ENCODE assay signal across 9 cellular contexts in genomic region chr19:10551698-10552301, GRCh38. TPM values are rescaled to one million over a fixed set of nuclear protein-coding genes. Genes with fewer than 3 reads are reported as not detected.
A peak's percentile ranks its signal among the peaks of the same experiment; 100 is the strongest.
DNase-seq lines count a peak whose midpoint lies in the region; ATAC-seq and TF ChIP-seq lines count a peak whose summit lies in the region.
"Had no signal": no experiment of that assay in that cellular context is flagged by ENCODE, and none has a peak within 500 bp of the region (broad histone marks: within the 10 kb centered on the region; RNA-seq: fewer than 3 reads in every experiment).

No MANE protein-coding gene starts in this region.

- peak; percentile 39 for ATAC-seq in stimulated activated effector memory CD8-positive, alpha-beta T cell treated with anti-CD3 and anti-CD28 coated beads, Interleukin-12 subunit alpha, Interleukin-12 subunit beta, amount 100 ng/mL, for 72 hours
- ATAC-seq in GM19455 (IDR thresholded peaks at IDR 0.05; ENCODE audit: unreplicated experiment) = no peak
- no peak for ATAC-seq in esophagus mucosa

- H3K36me3 Mint-ChIP-seq in stimulated activated effector memory CD8-positive, alpha-beta T cell treated with anti-CD3 and anti-CD28 coated beads, Interleukin-12 subunit alpha, Interleukin-12 subunit beta, amount 100 ng/mL, for 72 hours = peaks cover 98% of the 10 kb centered on the region
- H3K36me3 Mint-ChIP-seq: naive B cell had no signal

- 0 out of 2 replicates have a peak, but pooled peaks have one; percentile 10 for TF ChIP-seq CTCF in GM12874 (IDR thresholded peaks at IDR 0.05; ENCODE audit: insufficient read depth, low read depth, low read length)

- H3K27ac Mint-ChIP-seq in stimulated activated effector memory CD8-positive, alpha-beta T cell treated with anti-CD3 and anti-CD28 coated beads, Interleukin-12 subunit alpha, Interleukin-12 subunit beta, amount 100 ng/mL, for 72 hours = peak overlapping the region; percentile 91

- no peak overlapping the region for H3K4me3 Mint-ChIP-seq in stimulated activated effector memory CD8-positive, alpha-beta T cell treated with anti-CD3 and anti-CD28 coated beads, Interleukin-12 subunit alpha, Interleukin-12 subunit beta, amount 100 ng/mL, for 72 hours

- H3K9me3 Mint-ChIP-seq in stimulated activated effector memory CD8-positive, alpha-beta T cell treated with anti-CD3 and anti-CD28 coated beads, Interleukin-12 subunit alpha, Interleukin-12 subunit beta, amount 100 ng/mL, for 72 hours = no peaks in the 10 kb centered on the region
- H3K9me3 Mint-ChIP-seq: naive B cell had no signal

- DNase-seq in ACHN = peak; percentile 49
- peak; percentile 74 for DNase-seq in RKO (ENCODE audit: low spot score)
- peak; percentile 15 for DNase-seq in effector CD8-positive, alpha-beta T cell (lab: John Stamatoyannopoulos, UW)
- DNase-seq in stimulated activated effector memory CD8-positive, alpha-beta T cell treated with anti-CD3 and anti-CD28 coated beads, Interleukin-12 subunit alpha, Interleukin-12 subunit beta, amount 100 ng/mL, for 72 hours (ENCODE audit: low spot score in 2 of 2) = no peak
- no peak for DNase-seq in activated effector memory CD4-positive, alpha-beta T cell treated with anti-CD3 and anti-CD28 coated beads, Interleukin-2, amount 50 U/mL, for 16 hours
- DNase-seq: naive B cell had no signal

- in situ Hi-C loops in ACHN (cut with HindIII; ENCODE audit: low pct_ligation_motif_present, low pct_unique_long_range_greater_than_20kb, low sequenced_read_pairs) = no loop called here

- H3K4me1 Mint-ChIP-seq in stimulated activated effector memory CD8-positive, alpha-beta T cell treated with anti-CD3 and anti-CD28 coated beads, Interleukin-12 subunit alpha, Interleukin-12 subunit beta, amount 100 ng/mL, for 72 hours = peaks cover 42% of the 10 kb centered on the region

RNA-seq across cellular contexts. Expression of gene ATG4D, which starts 8.1 kb away (rescaled TPM):
- total RNA-seq in esophagus mucosa = 42.2 TPM

RNA-seq across cellular contexts. Expression of gene KRI1, which starts 14.0 kb away (rescaled TPM):
- 22.5 TPM for total RNA-seq in esophagus mucosa

RNA-seq across cellular contexts. Expression of gene CDKN2D, which starts 17.0 kb away (rescaled TPM):
- total RNA-seq in esophagus mucosa = 8.4 TPM

RNA-seq across cellular contexts. Expression of gene S1PR5, which starts 34.6 kb away (rescaled TPM):
- total RNA-seq in esophagus mucosa = 7.9 TPM

RNA-seq across cellular contexts. Expression of gene AP1M2, which starts 35.3 kb away (rescaled TPM):
- total RNA-seq in esophagus mucosa = 61.5 TPM

Comparison
In these comparisons a context has a peak if more than half of its experiments do, and no peak if none do; other contexts are left out.
1. DNase-seq: peak in ACHN (single experiment), RKO (single experiment) and effector CD8-positive, alpha-beta T cell (single experiment); none in stimulated activated effector memory CD8-positive, alpha-beta T cell treated with anti-CD3 and anti-CD28 coated beads, Interleukin-12 subunit alpha, Interleukin-12 subunit beta, amount 100 ng/mL, for 72 hours (0 of 2) and activated effector memory CD4-positive, alpha-beta T cell treated with anti-CD3 and anti-CD28 coated beads, Interleukin-2, amount 50 U/mL, for 16 hours (single experiment).